ENCODE assay signal across 9 cellular contexts in the genomic region with DNA sequence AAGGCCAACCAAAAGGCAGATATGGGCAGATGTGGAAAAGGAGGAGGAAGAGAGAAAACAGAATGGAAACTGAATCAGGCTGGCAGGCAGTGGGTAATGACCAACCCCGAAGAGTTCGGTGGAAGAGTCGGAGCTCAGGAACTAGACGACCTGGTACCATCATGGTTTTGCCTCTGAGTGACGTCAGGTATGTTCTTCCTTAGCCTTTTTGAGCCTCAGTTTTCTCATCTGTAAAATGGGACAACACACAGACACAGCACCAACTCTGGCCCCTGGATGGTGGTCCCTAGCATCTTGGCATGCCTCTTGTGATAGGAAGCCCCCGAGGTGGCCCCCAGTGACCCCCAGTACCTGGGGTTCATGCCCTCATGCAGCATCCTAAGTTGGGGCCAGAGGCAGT. TPM values are rescaled to one million over a fixed set of nuclear protein-coding genes. Genes with fewer than 3 reads are reported as not detected.
"Had no signal": no experiment of that assay in that cellular context is flagged by ENCODE, and none has a peak within 500 bp of the region (broad histone marks: within the 10 kb centered on the region; RNA-seq: fewer than 3 reads in every experiment).

No MANE protein-coding gene starts in this region.

- FAIRE-seq: G401.6, GM12878, GM12891, GM12892, GM18507, GM19239 had no signal

- H3K4me3 ChIP-seq: GM12878 had no signal

- ATAC-seq: GM12878 had no signal

- DNase-seq: GDM1, GF-D8 had no signal

RNA-seq across cellular contexts. Expression of a gene that starts 37.2 kb away (rescaled TPM):
- total RNA-seq: G401, GM12878 had no signal
- polyA plus RNA-seq: GM12878 had no signal
